In the genomic region with DNA sequence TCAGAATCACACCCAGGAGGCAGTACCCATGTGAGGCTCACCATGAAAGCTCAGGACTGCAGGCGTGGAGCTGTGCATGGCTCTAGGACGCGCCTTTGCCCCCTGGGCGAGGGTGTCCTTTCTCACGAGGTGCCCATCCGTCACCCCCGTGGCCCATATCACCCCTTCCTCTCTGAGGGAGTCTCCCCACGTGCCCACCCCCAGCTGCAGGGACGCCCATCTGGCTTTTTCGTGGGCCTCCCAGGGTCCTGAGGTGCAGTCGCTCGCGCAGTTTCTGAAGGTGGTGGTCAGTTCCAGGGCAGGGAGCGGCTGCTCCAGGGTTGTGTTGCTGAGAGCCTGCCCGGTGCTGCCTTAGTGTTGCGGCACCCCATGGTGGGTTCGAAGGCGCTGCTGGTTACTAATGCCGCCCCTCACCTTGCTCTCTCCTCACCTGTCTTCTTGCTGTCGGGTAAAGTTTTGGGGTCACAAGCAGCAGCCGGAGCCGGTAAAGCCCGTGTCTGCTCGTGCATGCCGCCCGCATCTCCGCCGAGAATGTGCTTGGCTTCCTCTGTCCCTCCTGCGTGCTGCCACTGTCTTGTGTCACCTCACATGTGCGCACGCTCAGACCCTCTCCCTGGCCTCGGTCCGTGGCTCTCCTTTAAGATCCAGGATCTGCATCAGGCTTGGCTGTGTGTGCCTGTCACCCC, we compare ENCODE assay signal across 1 cellular context.
A peak's percentile ranks its signal among the peaks of the same experiment; 100 is the strongest.
TF ChIP-seq lines count a peak whose summit lies in the region.

No MANE protein-coding gene starts in this region.

TF ChIP-seq in HepG2, 621 proteins besides CTCF, POLR2A, EP300 and RAD21:
- TF ChIP-seq SMARCE1 (IDR thresholded peaks at IDR 0.05; ENCODE audit: borderline replicate concordance) (no peak), SP2 (CRISPR knock-in tag; IDR thresholded peaks at IDR 0.05) (peak; percentile 44; the same call in 1 of the 2 replicates), ZFYVE20 (CRISPR knock-in tag; IDR thresholded peaks at IDR 0.05; ENCODE audit: borderline replicate concordance, low read depth) (no peak), GTF2F1 (IDR thresholded peaks at IDR 0.05; ENCODE audit: low read length) (no peak), DNMT3B (CRISPR knock-in tag; conservative IDR thresholded peaks at IDR 0.05) (no peak), BHLHE40 (IDR thresholded peaks at IDR 0.05; ENCODE audit: low read length) (no peak), AGO2 (optimal IDR thresholded peaks at IDR 0.05; ENCODE audit: low read depth, low read length) (peak; percentile 93), RBFOX2 (IDR thresholded peaks at IDR 0.05; ENCODE audit: low read depth, low read length) (peak; percentile 40; the same call in 1 of the 2 replicates), HNRNPLL (IDR thresholded peaks at IDR 0.05; ENCODE audit: low read depth, low read length, poor library complexity, severe bottlenecking) (peak; percentile 12), ZFP82 (CRISPR knock-in tag; IDR thresholded peaks at IDR 0.05; ENCODE audit: borderline replicate concordance) (no peak), CENPT (CRISPR knock-in tag; IDR thresholded peaks at IDR 0.05; ENCODE audit: low read depth) (peak; percentile 38; the same call in 1 of the 2 replicates)
- TF ChIP-seq, protein P1, sequence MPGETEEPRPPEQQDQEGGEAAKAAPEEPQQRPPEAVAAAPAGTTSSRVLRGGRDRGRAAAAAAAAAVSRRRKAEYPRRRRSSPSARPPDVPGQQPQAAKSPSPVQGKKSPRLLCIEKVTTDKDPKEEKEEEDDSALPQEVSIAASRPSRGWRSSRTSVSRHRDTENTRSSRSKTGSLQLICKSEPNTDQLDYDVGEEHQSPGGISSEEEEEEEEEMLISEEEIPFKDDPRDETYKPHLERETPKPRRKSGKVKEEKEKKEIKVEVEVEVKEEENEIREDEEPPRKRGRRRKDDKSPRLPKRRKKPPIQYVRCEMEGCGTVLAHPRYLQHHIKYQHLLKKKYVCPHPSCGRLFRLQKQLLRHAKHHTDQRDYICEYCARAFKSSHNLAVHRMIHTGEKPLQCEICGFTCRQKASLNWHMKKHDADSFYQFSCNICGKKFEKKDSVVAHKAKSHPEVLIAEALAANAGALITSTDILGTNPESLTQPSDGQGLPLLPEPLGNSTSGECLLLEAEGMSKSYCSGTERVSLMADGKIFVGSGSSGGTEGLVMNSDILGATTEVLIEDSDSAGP (CRISPR knock-in tag; IDR thresholded peaks at IDR 0.05; ENCODE audit: borderline replicate concordance) = 0 out of 2 replicates have a peak, but pooled peaks have one; percentile 27
